In genomic region chr20:30816182-30816645, GRCh38 we compare ENCODE assay signal across 11 cellular contexts.
DNase-seq lines count a peak whose midpoint lies in the region; ATAC-seq lines count a peak whose summit lies in the region.
"Had no signal": no experiment of that assay in that cellular context is flagged by ENCODE, and none has a peak within 500 bp of the region (broad histone marks: within the 10 kb centered on the region; RNA-seq: fewer than 3 reads in every experiment).

No MANE protein-coding gene starts in this region.

- no peaks in the 10 kb centered on the region for H3K27me3 Mint-ChIP-seq in natural killer cell treated with Interleukin-12 subunit alpha and Interleukin-12 subunit beta and Interleukin-15 and Interleukin-18, amount 100 ng/mL, for 72 hours
- peaks cover 3% of the 10 kb centered on the region for H3K27me3 Mint-ChIP-seq in activated T-helper 1 cell treated with anti-CD3 and anti-CD28 coated beads, Interleukin-12 subunit alpha, Interleukin-12 subunit beta, Interleukin-2, Interleukin-4 antibody, amounts not matched to agents 30 ng/mL and 10 ng/mL and 1 ng/mL, durations not matched to agents 14 hours and 24 hours and 36 hours (ENCODE audit: insufficient read depth)

- H3K9me3 Mint-ChIP-seq in natural killer cell treated with Interleukin-12 subunit alpha and Interleukin-12 subunit beta and Interleukin-15 and Interleukin-18, amount 100 ng/mL, for 72 hours = peaks cover 7% of the 10 kb centered on the region
- H3K9me3 Mint-ChIP-seq in activated T-helper 1 cell treated with anti-CD3 and anti-CD28 coated beads, Interleukin-12 subunit alpha, Interleukin-12 subunit beta, Interleukin-2, Interleukin-4 antibody, amounts not matched to agents 30 ng/mL and 10 ng/mL and 1 ng/mL, durations not matched to agents 14 hours and 24 hours and 36 hours = peaks cover 16% of the 10 kb centered on the region

- H3K27ac Mint-ChIP-seq in natural killer cell treated with Interleukin-12 subunit alpha and Interleukin-12 subunit beta and Interleukin-15 and Interleukin-18, amount 100 ng/mL, for 72 hours = no peak overlapping the region
- no peak overlapping the region for H3K27ac Mint-ChIP-seq in activated T-helper 1 cell treated with anti-CD3 and anti-CD28 coated beads, Interleukin-12 subunit alpha, Interleukin-12 subunit beta, Interleukin-2, Interleukin-4 antibody, amounts not matched to agents 30 ng/mL and 10 ng/mL and 1 ng/mL, durations not matched to agents 14 hours and 24 hours and 36 hours

- peak; percentile 75 for ATAC-seq in HG03354 (IDR thresholded peaks at IDR 0.05; ENCODE audit: poor library complexity, severe bottlenecking, unreplicated experiment)
- peak; percentile 38 to 69 for ATAC-seq in natural killer cell treated with Interleukin-12 subunit alpha and Interleukin-12 subunit beta and Interleukin-15 and Interleukin-18, amount 100 ng/mL, for 72 hours

- intact Hi-C loops in activated T-helper 1 cell treated with anti-CD3 and anti-CD28 coated beads, Interleukin-12 subunit alpha, Interleukin-12 subunit beta, Interleukin-2, Interleukin-4 antibody, amounts not matched to agents 30 ng/mL and 10 ng/mL and 1 ng/mL, durations not matched to agents 14 hours and 24 hours and 36 hours (cut with micrococcal nuclease) = no loop called here

- peak; percentile 85 for DNase-seq in Daoy (ENCODE audit: low read depth)
- DNase-seq in astrocyte of the hippocampus (ENCODE audit: low read depth, low spot score) = peak; percentile 21
- DNase-seq in natural killer cell treated with Interleukin-12 subunit alpha and Interleukin-12 subunit beta and Interleukin-15 and Interleukin-18, amount 100 ng/mL, for 72 hours (ENCODE audit: low spot score) = peak; percentile 67
- no peak for DNase-seq in central memory CD4-positive, alpha-beta T cell
- DNase-seq in middle frontal gyrus (ENCODE audit: extremely low spot score, low spot score) = no peak
- DNase-seq in activated T-helper 1 cell treated with anti-CD3 and anti-CD28 coated beads, Interleukin-12 subunit alpha, Interleukin-12 subunit beta, Interleukin-2, Interleukin-4 antibody, amounts not matched to agents 30 ng/mL and 10 ng/mL and 1 ng/mL, durations not matched to agents 14 hours and 24 hours and 36 hours (ENCODE audit: low spot score) = no peak
- no peak for DNase-seq in GM19238 (ENCODE audit: insufficient read length, low spot score)
- DNase-seq: Caco-2, retina, trophoblast cell had no signal

- H3K36me3 Mint-ChIP-seq in natural killer cell treated with Interleukin-12 subunit alpha and Interleukin-12 subunit beta and Interleukin-15 and Interleukin-18, amount 100 ng/mL, for 72 hours = peaks cover 8% of the 10 kb centered on the region
- H3K36me3 Mint-ChIP-seq in activated T-helper 1 cell treated with anti-CD3 and anti-CD28 coated beads, Interleukin-12 subunit alpha, Interleukin-12 subunit beta, Interleukin-2, Interleukin-4 antibody, amounts not matched to agents 30 ng/mL and 10 ng/mL and 1 ng/mL, durations not matched to agents 14 hours and 24 hours and 36 hours (ENCODE audit: low read depth) = no peaks in the 10 kb centered on the region

- H3K4me3 Mint-ChIP-seq in natural killer cell treated with Interleukin-12 subunit alpha and Interleukin-12 subunit beta and Interleukin-15 and Interleukin-18, amount 100 ng/mL, for 72 hours = no peak overlapping the region
- H3K4me3 Mint-ChIP-seq in activated T-helper 1 cell treated with anti-CD3 and anti-CD28 coated beads, Interleukin-12 subunit alpha, Interleukin-12 subunit beta, Interleukin-2, Interleukin-4 antibody, amounts not matched to agents 30 ng/mL and 10 ng/mL and 1 ng/mL, durations not matched to agents 14 hours and 24 hours and 36 hours = no peak overlapping the region

- peaks cover 0 to 3% of the 10 kb centered on the region in 2 donors for H3K4me1 Mint-ChIP-seq in natural killer cell treated with Interleukin-12 subunit alpha and Interleukin-12 subunit beta and Interleukin-15 and Interleukin-18, amount 100 ng/mL, for 72 hours (ENCODE audit: low read depth in 2 of 2)
- no peaks in the 10 kb centered on the region for H3K4me1 Mint-ChIP-seq in activated T-helper 1 cell treated with anti-CD3 and anti-CD28 coated beads, Interleukin-12 subunit alpha, Interleukin-12 subunit beta, Interleukin-2, Interleukin-4 antibody, amounts not matched to agents 30 ng/mL and 10 ng/mL and 1 ng/mL, durations not matched to agents 14 hours and 24 hours and 36 hours (ENCODE audit: low read depth)

Comparison
In these comparisons a context has a peak if more than half of its experiments do, and no peak if none do; other contexts are left out.
1. DNase-seq: peak in Daoy (single experiment), astrocyte of the hippocampus (single experiment) and natural killer cell treated with Interleukin-12 subunit alpha and Interleukin-12 subunit beta and Interleukin-15 and Interleukin-18, amount 100 ng/mL, for 72 hours (single experiment); none in central memory CD4-positive, alpha-beta T cell (single experiment), middle frontal gyrus (single experiment), activated T-helper 1 cell treated with anti-CD3 and anti-CD28 coated beads, Interleukin-12 subunit alpha, Interleukin-12 subunit beta, Interleukin-2, Interleukin-4 antibody, amounts not matched to agents 30 ng/mL and 10 ng/mL and 1 ng/mL, durations not matched to agents 14 hours and 24 hours and 36 hours (single experiment) and GM19238 (single experiment).